Comparison of ENCODE assay signal across 17 cellular contexts in genomic region chr6:33490621-33491020, GRCh38.
"Had no signal": no experiment of that assay in that cellular context is flagged by ENCODE, and none has a peak within 500 bp of the region (broad histone marks: within the 10 kb centered on the region; RNA-seq: fewer than 3 reads in every experiment).

No MANE protein-coding gene starts in this region.

- DNase-seq: activated CD4-positive, alpha-beta T cell treated with anti-CD3 and anti-CD28 coated beads, Interleukin-2, amount 50 U/mL, for 48 hours; activated CD8-positive, alpha-beta memory T cell treated with anti-CD3 and anti-CD28 coated beads, Interleukin-2, amount 10 ng/mL, durations not matched to agents 7 days and 5 days; activated naive CD4-positive, alpha-beta T cell treated with anti-CD3 and anti-CD28 coated beads for 36 hours; activated naive CD8-positive, alpha-beta T cell treated with anti-CD3 and anti-CD28 coated beads, Interleukin-2, amount 50 U/mL, for 24 hours; activated T-cell treated with anti-CD3 and anti-CD28 coated beads, Interleukin-2, amount 50 U/mL, for 1 hour; aorta; dorsolateral prefrontal cortex; erythroblast; gastrocnemius medialis; kidney; sigmoid colon; stimulated activated CD4-positive, alpha-beta T cell treated with anti-CD3 and anti-CD28 coated beads, Interleukin-12 subunit alpha, Interleukin-12 subunit beta, amount 100 ng/mL, for 4 hours; stimulated activated CD4-positive, alpha-beta T cell treated with anti-CD3 and anti-CD28 coated beads, Interleukin-2, amount 100 ng/mL, for 24 hours had no signal

- H3K4me3 Mint-ChIP-seq: activated CD8-positive, alpha-beta memory T cell treated with anti-CD3 and anti-CD28 coated beads, Interleukin-2, amount 10 ng/mL, durations not matched to agents 7 days and 5 days; activated naive CD4-positive, alpha-beta T cell treated with anti-CD3 and anti-CD28 coated beads for 36 hours; activated naive CD8-positive, alpha-beta T cell treated with anti-CD3 and anti-CD28 coated beads, Interleukin-2, amount 50 U/mL, for 24 hours had no signal

- H3K9me3 ChIP-seq: gastrocnemius medialis, psoas muscle, sigmoid colon, thoracic aorta had no signal

- H3K4me1 Mint-ChIP-seq: activated naive CD8-positive, alpha-beta T cell treated with anti-CD3 and anti-CD28 coated beads, Interleukin-2, amount 50 U/mL, for 24 hours had no signal

- H3K36me3 ChIP-seq: gastrocnemius medialis, sigmoid colon, thoracic aorta had no signal

- H3K27ac ChIP-seq: dorsolateral prefrontal cortex, gastrocnemius medialis, psoas muscle, sigmoid colon, thoracic aorta, VCaP had no signal

- H3K4me1 ChIP-seq: gastrocnemius medialis, psoas muscle, sigmoid colon had no signal

- H3K27ac Mint-ChIP-seq: activated CD8-positive, alpha-beta memory T cell treated with anti-CD3 and anti-CD28 coated beads, Interleukin-2, amount 10 ng/mL, durations not matched to agents 7 days and 5 days; activated naive CD4-positive, alpha-beta T cell treated with anti-CD3 and anti-CD28 coated beads for 36 hours; activated naive CD8-positive, alpha-beta T cell treated with anti-CD3 and anti-CD28 coated beads, Interleukin-2, amount 50 U/mL, for 24 hours; activated T-helper 2 cell treated with anti-CD3 and anti-CD28 coated beads, Interferon-gamma antibody, Interleukin-2, Interleukin-4, amounts not matched to agents 10 μg/mL and 5 μg/mL and 100 μg/mL, durations not matched to agents 14 hours and 24 hours and 36 hours had no signal

- H3K27me3 ChIP-seq: gastrocnemius medialis had no signal

- H3K4me3 ChIP-seq: dorsolateral prefrontal cortex, gastrocnemius medialis, psoas muscle, sigmoid colon, thoracic aorta had no signal

- ATAC-seq: activated naive CD8-positive, alpha-beta T cell treated with anti-CD3 and anti-CD28 coated beads, Interleukin-2, amount 50 U/mL, for 24 hours; gastrocnemius medialis; psoas muscle had no signal

- H3K9me3 Mint-ChIP-seq: activated naive CD4-positive, alpha-beta T cell treated with anti-CD3 and anti-CD28 coated beads for 36 hours; activated naive CD8-positive, alpha-beta T cell treated with anti-CD3 and anti-CD28 coated beads, Interleukin-2, amount 50 U/mL, for 24 hours had no signal

- H3K27me3 Mint-ChIP-seq: activated naive CD8-positive, alpha-beta T cell treated with anti-CD3 and anti-CD28 coated beads, Interleukin-2, amount 50 U/mL, for 24 hours had no signal
